Comparison of ENCODE assay signal across 8 cellular contexts in genomic region chr4:2948895-2949781, GRCh38. TPM values are rescaled to one million over a fixed set of nuclear protein-coding genes. Genes with fewer than 3 reads are reported as not detected.
DNase-seq lines count a peak whose midpoint lies in the region; ATAC-seq and TF ChIP-seq lines count a peak whose summit lies in the region.

No MANE protein-coding gene starts in this region.

- H3K27ac ChIP-seq in coronary artery: no peak overlapping the region
- H3K27ac ChIP-seq in neural cell (ENCODE audit: low read length): no peak overlapping the region

- H3F3A ChIP-seq in neural cell (ENCODE audit: insufficient read depth, low read length, poor library complexity, severe bottlenecking): no peaks in the 10 kb centered on the region

- DNase-seq in G401 (ENCODE audit: low spot score) (peak; percentile 89), NAMALWA (ENCODE audit: low spot score) (peak; percentile 43), coronary artery (ENCODE audit: low spot score) (peak; percentile 56), NCI-H128 (lab: John Stamatoyannopoulos, UW; ENCODE audit: unreplicated experiment) (no peak), GOT3 (lab: John Stamatoyannopoulos, UW) (no peak)

- no peak for TF ChIP-seq CTCF in coronary artery (IDR thresholded peaks at IDR 0.05)
- no peak for TF ChIP-seq CTCF in neural cell (IDR thresholded peaks at IDR 0.05; ENCODE audit: poor library complexity, severe bottlenecking)

- no peaks in the 10 kb centered on the region for H3K9me3 ChIP-seq in neural cell (ENCODE audit: low read length)

- TF ChIP-seq RAD21 in neural cell (conservative IDR thresholded peaks at IDR 0.05): no peak

- in situ Hi-C loops in G401 (cut with HindIII; ENCODE audit: low sequenced_read_pairs): no loop called here

- H3K4me3 ChIP-seq in coronary artery: no peak overlapping the region
- H3K4me3 ChIP-seq in neural cell (ENCODE audit: low read length): no peak overlapping the region

- H3K79me2 ChIP-seq in neural cell (replicated peaks; ENCODE audit: insufficient read depth, low read length): no peaks in the 10 kb centered on the region

- ATAC-seq in HG03196 (IDR thresholded peaks at IDR 0.05; ENCODE audit: unreplicated experiment) (no peak), GM21515 (IDR thresholded peaks at IDR 0.05; ENCODE audit: unreplicated experiment) (no peak)

- H3K4me2 ChIP-seq in neural cell (ENCODE audit: low read length): no peak overlapping the region

- H4K20me1 ChIP-seq in neural cell (ENCODE audit: insufficient read depth): no peaks in the 10 kb centered on the region

- H3K36me3 ChIP-seq in neural cell (ENCODE audit: insufficient read depth, low read length): peaks cover 6% of the 10 kb centered on the region

- TF ChIP-seq EP300 in neural cell (conservative IDR thresholded peaks at IDR 0.05; ENCODE audit: poor library complexity, severe bottlenecking): no peak

- H2AFZ ChIP-seq in neural cell (ENCODE audit: low read depth, low read length): no peak overlapping the region

- H3K27me3 ChIP-seq in neural cell (ENCODE audit: insufficient read depth, low read depth, low read length): no peaks in the 10 kb centered on the region

- no peaks in the 10 kb centered on the region for H3K9me2 ChIP-seq in neural cell (ENCODE audit: insufficient read depth, low read length)

- H3K9ac ChIP-seq in neural cell (ENCODE audit: low read length): no peak overlapping the region

TF ChIP-seq in neural cell, 6 proteins besides CTCF, POLR2A, EP300 and RAD21:
- no peak for TF ChIP-seq EZH2 (IDR thresholded peaks at IDR 0.05; ENCODE audit: borderline replicate concordance, insufficient read depth, low read length, poor library complexity, severe bottlenecking)
- TF ChIP-seq SMC3 (conservative IDR thresholded peaks at IDR 0.05; ENCODE audit: poor library complexity): peak; percentile 33
- TF ChIP-seq TAF1 (IDR thresholded peaks at IDR 0.05; ENCODE audit: low read depth): no peak
- TF ChIP-seq MXI1 (conservative IDR thresholded peaks at IDR 0.05; ENCODE audit: poor library complexity, severe bottlenecking): no peak
- TF ChIP-seq REST (IDR thresholded peaks at IDR 0.05; ENCODE audit: borderline replicate concordance): no peak
- no peak for TF ChIP-seq POLR2AphosphoS5 (IDR thresholded peaks at IDR 0.05)
TF ChIP-seq in neural cell: peak in this region for 1.

RNA-seq across cellular contexts. Expression of gene NOP14, which starts 14.1 kb away (rescaled TPM):
- total RNA-seq in G401 (2014; rRNA removed; shearing (Covaris generic)): 25.8 and 55.4 TPM in 2 replicates
- 5.5 and 6.3 TPM in 2 replicates for polyA plus RNA-seq in neural cell
- polyA minus RNA-seq in neural cell: 11.2 and 13.4 TPM in 2 replicates

RNA-seq across cellular contexts. Expression of gene GRK4, which starts 14.2 kb away (rescaled TPM):
- 2.0 and 4.2 TPM in 2 replicates for total RNA-seq in G401 (2014; rRNA removed; shearing (Covaris generic))
- polyA plus RNA-seq in neural cell: 17.4 and 21.3 TPM in 2 replicates
- 29.5 and 32.9 TPM in 2 replicates for polyA minus RNA-seq in neural cell

Comparison
In these comparisons a context has a peak if more than half of its experiments do, and no peak if none do; other contexts are left out.
1. DNase-seq: peak in G401 (single experiment), NAMALWA (single experiment) and coronary artery (single experiment); none in NCI-H128 (single experiment) and GOT3 (single experiment).